ENCODE assay signal across 9 cellular contexts in the genomic region with DNA sequence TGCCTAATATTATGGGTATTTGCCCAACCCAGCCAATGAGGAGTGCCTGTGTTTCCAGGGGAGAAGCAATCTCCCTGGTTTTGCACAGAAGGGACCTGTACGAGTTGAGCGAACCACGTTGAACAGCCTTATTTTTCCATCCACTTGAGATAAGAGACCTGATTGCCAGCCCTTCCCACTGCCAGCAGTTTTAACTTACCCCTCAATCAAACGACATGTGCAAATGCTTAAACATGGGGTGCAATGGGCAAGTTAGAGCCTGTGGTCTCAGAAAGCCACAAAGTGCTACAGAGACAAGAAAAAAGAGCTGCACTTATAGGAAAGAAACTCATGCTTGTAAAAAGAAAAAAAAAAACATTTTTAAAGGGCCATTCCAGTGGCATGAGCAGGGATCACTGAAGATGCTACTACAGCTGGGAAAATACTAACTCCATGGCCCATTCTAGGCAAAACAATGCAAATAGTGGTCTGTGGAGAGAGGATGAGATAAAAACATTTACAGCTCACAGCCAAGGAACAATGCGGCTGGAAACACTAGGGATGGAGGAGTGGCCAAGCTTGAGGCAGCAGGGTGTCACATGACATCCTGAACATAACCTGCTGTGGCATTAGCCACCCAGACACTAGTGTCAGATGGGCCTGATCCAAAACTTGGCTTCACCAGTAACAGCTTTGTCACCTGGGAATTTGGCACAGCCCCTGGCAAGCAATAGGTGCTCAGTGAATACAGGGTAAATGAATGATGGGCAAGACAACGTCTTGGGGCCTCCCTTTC.
DNase-seq lines count a peak whose midpoint lies in the region; ATAC-seq, FAIRE-seq and TF ChIP-seq lines count a peak whose summit lies in the region.
"Had no signal": no experiment of that assay in that cellular context is flagged by ENCODE, and none has a peak within 500 bp of the region (broad histone marks: within the 10 kb centered on the region; RNA-seq: fewer than 3 reads in every experiment).

No MANE protein-coding gene starts in this region.

- H3K36me3 ChIP-seq in endothelial cell of umbilical vein (ENCODE audit: control insufficient read depth in 2 of 2, extremely low read depth in 1 of 2, insufficient read depth in 2 of 2, low read length in 2 of 2) (no peaks in the 10 kb centered on the region), kidney (ENCODE audit: control insufficient read depth in 1 of 2, insufficient read depth in 2 of 2, low read length in 2 of 2) (no peaks in the 10 kb centered on the region)

- H3K27ac Mint-ChIP-seq in activated naive CD4-positive, alpha-beta T cell treated with anti-CD3 and anti-CD28 coated beads for 36 hours: peak overlapping the region; percentile 31

- no peak overlapping the region for H3K4me3 Mint-ChIP-seq in activated naive CD4-positive, alpha-beta T cell treated with anti-CD3 and anti-CD28 coated beads for 36 hours

- H3K9me3 ChIP-seq in endothelial cell of umbilical vein (replicated peaks; ENCODE audit: control insufficient read depth, insufficient read depth, low read length): no peaks in the 10 kb centered on the region
- H3K9me3 ChIP-seq in kidney (ENCODE audit: control insufficient read depth in 1 of 2, low read length in 2 of 2): no peaks in the 10 kb centered on the region

- TF ChIP-seq POLR2A in endothelial cell of umbilical vein (IDR thresholded peaks at IDR 0.05; ENCODE audit: low read depth, low read length): no peak

- TF ChIP-seq CTCF in endothelial cell of umbilical vein (IDR thresholded peaks at IDR 0.05; ENCODE audit: extremely low read depth in 1 of 2, insufficient read depth in 1 of 2, low read depth in 1 of 2, low read length in 2 of 2) (no peak), GM13977 (IDR thresholded peaks at IDR 0.05; ENCODE audit: extremely low read depth, insufficient read depth, missing control alignments) (no peak), kidney (IDR thresholded peaks at IDR 0.05; ENCODE audit: borderline replicate concordance, extremely low read depth, insufficient read depth) (no peak)

- H3K9ac ChIP-seq in endothelial cell of umbilical vein (replicated peaks; ENCODE audit: extremely low read depth, insufficient read depth, low read length) (no peak overlapping the region), kidney (ENCODE audit: low read length in 2 of 2) (no peak overlapping the region)

- POLR2A ChIA-PET in endothelial cell of umbilical vein (lab: Charles Lee): interaction anchor here (0.6 kb wide), 1 partner anchor 155 kb away, joined by 3 read pairs; no protein-coding TSS in a partner anchor

- no peaks in the 10 kb centered on the region for H3K27me3 Mint-ChIP-seq in activated naive CD4-positive, alpha-beta T cell treated with anti-CD3 and anti-CD28 coated beads for 36 hours (ENCODE audit: low read depth)

- no peaks in the 10 kb centered on the region for H3K9me3 Mint-ChIP-seq in activated naive CD4-positive, alpha-beta T cell treated with anti-CD3 and anti-CD28 coated beads for 36 hours

- in situ Hi-C loops in GM13977 (cut with MboI; ENCODE audit: low pct_unique_long_range_greater_than_20kb, low sequenced_read_pairs, unreplicated experiment): loop anchor here (5.0 kb wide), 1 partner anchor 56 kb away; no protein-coding TSS in a partner anchor

- H3K4me3 ChIP-seq in endothelial cell of umbilical vein (replicated peaks in 1 of 3; ENCODE audit: insufficient read depth in 1 of 3, low read depth in 1 of 3, low read length in 3 of 3) (no peak overlapping the region), kidney (ENCODE audit: low read length in 2 of 2) (no peak overlapping the region)

- H3K4me1 ChIP-seq in endothelial cell of umbilical vein (ENCODE audit: control insufficient read depth, extremely low read depth, insufficient read depth, low read length) (peaks cover 8% of the 10 kb centered on the region), kidney (ENCODE audit: control insufficient read depth in 1 of 2, insufficient read depth in 1 of 2, low read depth in 1 of 2, low read length in 2 of 2) (no peaks in the 10 kb centered on the region)

- peaks cover 16% of the 10 kb centered on the region for H3K36me3 Mint-ChIP-seq in activated naive CD4-positive, alpha-beta T cell treated with anti-CD3 and anti-CD28 coated beads for 36 hours (ENCODE audit: low read depth)

- FAIRE-seq in endothelial cell of umbilical vein (lab: Jason Lieb, UNC) (peak; percentile 72), kidney (lab: Jason Lieb, UNC) (no peak)

- no peaks in the 10 kb centered on the region for H3K27me3 ChIP-seq in endothelial cell of umbilical vein (ENCODE audit: control insufficient read depth in 2 of 2, insufficient read depth in 2 of 2, low read length in 2 of 2)

- no peak overlapping the region for H2AFZ ChIP-seq in endothelial cell of umbilical vein (ENCODE audit: low read depth, low read length)

- dilution Hi-C loops in endothelial cell of umbilical vein (cut with MboI; ENCODE audit: extremely low pct_ligation_motif_present, low sequenced_read_pairs): no loop called here

- H3K27ac ChIP-seq in endothelial cell of umbilical vein (ENCODE audit: insufficient read depth, low read depth, low read length): no peak overlapping the region
- no peak overlapping the region for H3K27ac ChIP-seq in kidney (ENCODE audit: low read depth in 2 of 2, low read length in 2 of 2)

- CTCF ChIA-PET in activated naive CD4-positive, alpha-beta T cell treated with anti-CD3 and anti-CD28 coated beads for 36 hours (lab: Charles Lee): interaction anchor here (1.2 to 5.1 kb wide), 13 partner anchors 15 to 226 kb away, joined by 3 to 33 read pairs (median 5); no protein-coding TSS in a partner anchor
- CTCF ChIA-PET in endothelial cell of umbilical vein (lab: Charles Lee): interaction anchor here (0.7 to 6.3 kb wide), 17 partner anchors 10 to 227 kb away, joined by 3 to 94 read pairs (median 5); partner anchors contain the start of gene ELMO1

- no peaks in the 10 kb centered on the region for H3K79me2 ChIP-seq in endothelial cell of umbilical vein (ENCODE audit: control insufficient read depth, insufficient read depth, low read length)

- H4K20me1 ChIP-seq in endothelial cell of umbilical vein (replicated peaks; ENCODE audit: control insufficient read depth, extremely low read depth, insufficient read depth, low read length): no peaks in the 10 kb centered on the region

- ATAC-seq in GM18909 (IDR thresholded peaks at IDR 0.05; ENCODE audit: poor library complexity, unreplicated experiment): no peak

- no TSS peak for BruUV-seq in endothelial cell of umbilical vein (replicated peaks; lab: Mats Ljungman, UMichigan)

- no peaks in the 10 kb centered on the region for H3K9me1 ChIP-seq in endothelial cell of umbilical vein (replicated peaks; ENCODE audit: control insufficient read depth, extremely low read depth, insufficient read depth, low read length)

- H3K4me2 ChIP-seq in endothelial cell of umbilical vein (ENCODE audit: insufficient read depth, low read length): no peak overlapping the region

- H3K4me1 Mint-ChIP-seq in activated naive CD4-positive, alpha-beta T cell treated with anti-CD3 and anti-CD28 coated beads for 36 hours (ENCODE audit: low read depth): peaks cover 66% of the 10 kb centered on the region

- peak; percentile 18 for DNase-seq in activated naive CD4-positive, alpha-beta T cell treated with anti-CD3 and anti-CD28 coated beads for 36 hours
- DNase-seq in activated naive CD4-positive, alpha-beta T cell treated with anti-CD3 and anti-CD28 coated beads, Interleukin-2, amount 50 U/mL, for 16 hours: no peak
- peak; percentile 19 for DNase-seq in OCI-M1 (lab: John Stamatoyannopoulos, UW)
- peak; percentile 88 for DNase-seq in endothelial cell of umbilical vein (ENCODE audit: low read depth, low spot score)
- peak; percentile 68 for DNase-seq in superior temporal gyrus (ENCODE audit: extremely low spot score)
- DNase-seq in GM13977 (ENCODE audit: low spot score): no peak
- DNase-seq in kidney: no peak
- DNase-seq: NCI-H2227 treated with DMSO at 0.1 percent for 48 hours had no signal

- intact Hi-C loops in activated naive CD4-positive, alpha-beta T cell treated with anti-CD3 and anti-CD28 coated beads for 36 hours (cut with micrococcal nuclease): loop anchor here (1.0 to 2.0 kb wide), 3 partner anchors 67 to 224 kb away; partner anchors contain the start of gene ELMO1
- intact Hi-C loops in endothelial cell of umbilical vein (cut with micrococcal nuclease) (loop anchor here (2.0 kb wide), 2 partner anchors 69 to 447 kb away; no protein-coding TSS in a partner anchor), kidney (cut with DNase I) (no loop called here)

TF ChIP-seq in endothelial cell of umbilical vein, 7 proteins besides CTCF, POLR2A, EP300 and RAD21:
- TF ChIP-seq GATA2 (IDR thresholded peaks at IDR 0.05; ENCODE audit: insufficient read depth, insufficient read length, low read depth, low read length): no peak
TF ChIP-seq in endothelial cell of umbilical vein: peak in this region for 0.

Comparison
In these comparisons a context has a peak if more than half of its experiments do, and no peak if none do; other contexts are left out.
1. DNase-seq: peak in activated naive CD4-positive, alpha-beta T cell treated with anti-CD3 and anti-CD28 coated beads for 36 hours (single experiment), OCI-M1 (single experiment), endothelial cell of umbilical vein (single experiment) and superior temporal gyrus (single experiment); none in activated naive CD4-positive, alpha-beta T cell treated with anti-CD3 and anti-CD28 coated beads, Interleukin-2, amount 50 U/mL, for 16 hours (single experiment), GM13977 (single experiment) and kidney (single experiment).